In the genomic region with DNA sequence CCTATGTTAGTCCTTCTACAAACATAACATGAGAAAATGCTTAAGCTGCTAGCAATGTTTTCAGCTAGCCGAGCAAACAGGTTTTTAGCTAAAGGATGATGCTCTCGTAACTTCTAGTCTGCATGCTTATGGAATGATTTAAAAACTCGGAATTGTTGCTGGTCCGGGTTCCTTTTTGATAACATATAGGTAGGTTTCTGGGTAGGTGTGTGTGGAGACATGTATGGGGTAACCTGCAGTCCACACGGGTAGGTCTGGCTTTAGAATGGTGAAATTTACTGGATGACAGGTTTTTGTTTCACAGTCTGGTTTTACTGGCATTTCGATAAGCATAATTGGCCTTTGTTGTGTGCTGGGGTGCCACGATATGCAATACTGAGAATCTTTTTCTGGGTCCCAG, we compare ENCODE assay signal across 23 cellular contexts.
"Had no signal": no experiment of that assay in that cellular context is flagged by ENCODE, and none has a peak within 500 bp of the region (broad histone marks: within the 10 kb centered on the region; RNA-seq: fewer than 3 reads in every experiment).

No MANE protein-coding gene starts in this region.

- H3K36me3 ChIP-seq: lower lobe of right lung had no signal

- H3K27me3 Mint-ChIP-seq: memory B cell, naive B cell had no signal

- H3K4me3 Mint-ChIP-seq: immature natural killer cell, memory B cell, mesothelial cell of epicardium had no signal

- H2AFZ ChIP-seq: hepatocyte had no signal

- H3K4me3 ChIP-seq: hepatocyte, left lung, left ventricle myocardium inferior, lower lobe of right lung, lung, mucosa of descending colon had no signal

- ATAC-seq: left cardiac atrium, left colon, left lobe of liver, left lung, left ventricle myocardium superior, lower lobe of right lung, mucosa of descending colon had no signal

- DNase-seq: hippocampal formation, hypothalamus, immature natural killer cell, islet precursor cell, kidney, kidney glomerular epithelial cell, left cardiac atrium, left colon, left lung, left ventricle myocardium inferior, left ventricle myocardium superior, lower lobe of right lung, mammary epithelial cell, mesenchymal stem cell, mesendoderm, midbrain, mucosa of descending colon, naive B cell had no signal

- H3K27ac ChIP-seq: hepatocyte, left lung, left ventricle myocardium inferior, lower lobe of right lung had no signal

- H3K27ac Mint-ChIP-seq: immature natural killer cell, memory B cell, mesothelial cell of epicardium, naive B cell had no signal

- H3K4me2 ChIP-seq: hepatocyte had no signal

- H3K27me3 ChIP-seq: hepatocyte, left lung had no signal
